In genomic region chr13:66899955-66900354, GRCh38 we compare ENCODE assay signal across 19 cellular contexts.
"Had no signal": no experiment of that assay in that cellular context is flagged by ENCODE, and none has a peak within 500 bp of the region (broad histone marks: within the 10 kb centered on the region; RNA-seq: fewer than 3 reads in every experiment).

No MANE protein-coding gene starts in this region.

- H3K27me3 ChIP-seq: body of pancreas, gastrocnemius medialis, heart left ventricle, neural progenitor cell, upper lobe of right lung had no signal

- DNase-seq: activated CD4-positive, alpha-beta T cell treated with anti-CD3 and anti-CD28 coated beads for 1 hour; activated T-cell treated with anti-CD3 and anti-CD28 coated beads for 4 hours; amniotic stem cell; body of pancreas; central memory CD4-positive, alpha-beta T cell; cortex of kidney; effector CD4-positive, alpha-beta T cell; gastrocnemius medialis; heart left ventricle; mucosa of descending colon; naive thymus-derived CD4-positive, alpha-beta T cell; stimulated activated CD4-positive, alpha-beta T cell treated with anti-CD3 and anti-CD28 coated beads, Interleukin-12 subunit alpha, Interleukin-12 subunit beta, amount 100 ng/mL, for 4 hours; stimulated activated CD4-positive, alpha-beta T cell treated with anti-CD3 and anti-CD28 coated beads, Interleukin-1b, Interleukin-23, amount 100 ng/mL, for 48 hours; stimulated activated CD8-positive, alpha-beta memory T cell treated with anti-CD3 and anti-CD28 coated beads, Interleukin-4, amount 100 ng/mL, for 48 hours; stimulated activated naive CD4-positive, alpha-beta T cell; T-helper 17 cell; upper lobe of right lung; WERI-Rb-1 had no signal

- H3K4me3 ChIP-seq: body of pancreas, gastrocnemius medialis, heart left ventricle, mucosa of descending colon, neural progenitor cell, upper lobe of right lung had no signal

- H3K4me1 ChIP-seq: body of pancreas, gastrocnemius medialis, neural progenitor cell, upper lobe of right lung had no signal

- H3K36me3 ChIP-seq: gastrocnemius medialis, heart left ventricle, neural progenitor cell, upper lobe of right lung, WERI-Rb-1 had no signal

- H3K9me3 ChIP-seq: body of pancreas, gastrocnemius medialis, heart left ventricle, mucosa of descending colon, upper lobe of right lung had no signal
